1 cellular context compared by ENCODE assay signal in genomic region chr4:87219648-87220093, GRCh38.
TF ChIP-seq lines count a peak whose summit lies in the region.

No MANE protein-coding gene starts in this region.

TF ChIP-seq in WTC11, 78 proteins besides CTCF, POLR2A, EP300 and RAD21 (continued from another document):
- 0 out of 2 replicates have a peak, but pooled peaks have one; percentile 39 for TF ChIP-seq E2F5 (CRISPR knock-in tag; IDR thresholded peaks at IDR 0.05)
- TF ChIP-seq ZBTB21 (CRISPR knock-in tag; IDR thresholded peaks at IDR 0.05; ENCODE audit: borderline replicate concordance): no peak
- TF ChIP-seq HMGXB4 (CRISPR knock-in tag; IDR thresholded peaks at IDR 0.05): no peak
TF ChIP-seq in WTC11: peak in this region for 2.
